11 cellular contexts compared by ENCODE assay signal in the genomic region with DNA sequence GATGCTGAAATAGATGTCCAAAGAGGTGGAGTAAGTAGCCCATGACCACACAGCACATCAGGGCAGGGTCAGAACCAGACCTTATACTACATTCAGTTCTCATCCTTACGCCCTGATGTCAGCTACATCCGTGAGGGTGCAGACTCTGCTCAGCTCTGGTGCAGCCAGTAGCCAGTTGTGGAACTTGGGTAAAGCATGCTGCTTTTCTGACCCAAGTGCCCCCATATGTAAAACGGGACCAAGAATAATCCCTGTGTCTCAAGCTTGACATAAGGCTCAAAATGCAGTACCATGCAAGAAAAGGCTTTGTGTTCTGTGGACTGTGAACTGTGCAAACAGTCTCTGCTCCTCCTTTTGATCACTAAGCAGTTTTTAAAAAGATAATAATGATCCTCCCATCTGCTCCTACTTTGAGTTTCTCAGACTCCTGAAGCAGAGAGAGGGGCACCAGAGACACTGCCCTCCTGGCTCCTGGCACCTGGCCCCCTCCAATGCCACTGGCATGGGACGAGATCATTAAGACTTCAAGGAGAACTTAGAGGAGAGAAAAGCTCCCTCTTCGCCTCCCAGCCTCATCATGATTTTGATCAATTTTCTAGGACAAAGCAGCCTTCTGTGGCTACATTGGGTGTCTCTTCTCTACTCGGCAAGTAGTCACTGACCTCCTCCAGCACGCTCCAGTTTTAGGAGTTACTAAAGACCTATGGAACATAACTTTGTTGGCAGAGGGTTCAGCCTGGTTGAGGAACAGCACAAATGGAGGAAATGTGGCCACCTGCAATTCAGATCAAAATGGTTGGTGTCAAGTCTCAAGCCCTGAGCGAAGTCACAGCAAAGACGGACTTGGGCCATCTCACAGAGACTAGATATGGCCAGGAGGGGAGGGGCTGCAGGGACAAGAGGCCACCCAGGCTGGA. TPM values are rescaled to one million over a fixed set of nuclear protein-coding genes. Genes with fewer than 3 reads are reported as not detected.
DNase-seq lines count a peak whose midpoint lies in the region; ATAC-seq and TF ChIP-seq lines count a peak whose summit lies in the region.
"Had no signal": no experiment of that assay in that cellular context is flagged by ENCODE, and none has a peak within 500 bp of the region (broad histone marks: within the 10 kb centered on the region; RNA-seq: fewer than 3 reads in every experiment).

No MANE protein-coding gene starts in this region.

- H3K27me3 ChIP-seq in colonic mucosa (no peaks in the 10 kb centered on the region), gastrocnemius medialis (peaks cover 0 to 4% (median 0%) of the 10 kb centered on the region in 3 donors)

- H3K27ac ChIP-seq in colonic mucosa, result peak overlapping the region; percentile 44
- H3K27ac ChIP-seq in gastrocnemius medialis, result peak overlapping the region in 3 of 4 donors; percentile 34 to 49 (median 44)
- H3K27ac ChIP-seq: cardiac muscle cell had no signal

- no peaks in the 10 kb centered on the region for H3K4me1 ChIP-seq in colonic mucosa
- no peaks in the 10 kb centered on the region for H3K4me1 ChIP-seq in gastrocnemius medialis

- H3K4me3 ChIP-seq in colonic mucosa (no peak overlapping the region), gastrocnemius medialis (no peak overlapping the region)
- H3K4me3 ChIP-seq: cardiac muscle cell had no signal

- TF ChIP-seq POLR2A in GM19193 (IDR thresholded peaks at IDR 0.05; ENCODE audit: extremely low read depth, insufficient read depth, insufficient read length) (peak; percentile 23), gastrocnemius medialis (IDR thresholded peaks at IDR 0.05) (no peak)

- DNase-seq in NAMALWA (ENCODE audit: low spot score), result peak; percentile 80
- no peak for DNase-seq in colonic mucosa
- DNase-seq in gastrocnemius medialis, result no peak
- no peak for DNase-seq in osteocyte (ENCODE audit: extremely low spot score, unreplicated experiment)
- DNase-seq in G401 (ENCODE audit: low spot score), result no peak
- DNase-seq in hepatic stellate cell (ENCODE audit: low spot score), result no peak
- DNase-seq: activated CD8-positive, alpha-beta memory T cell treated with anti-CD3 and anti-CD28 coated beads, Interleukin-2, amount 50 U/mL, for 48 hours; NCI-H2107 had no signal

- H3K36me3 ChIP-seq in colonic mucosa, result no peaks in the 10 kb centered on the region
- no peaks in the 10 kb centered on the region for H3K36me3 ChIP-seq in gastrocnemius medialis
- H3K36me3 ChIP-seq: cardiac muscle cell had no signal

- peak overlapping the region in 1 of 2 donors; percentile 26 for H3K9ac ChIP-seq in colonic mucosa (ENCODE audit: low read depth in 2 of 2, low read length in 2 of 2)

- no peaks in the 10 kb centered on the region for H3K9me3 Mint-ChIP-seq in osteocyte (ENCODE audit: unreplicated experiment)

- H3K4me3 Mint-ChIP-seq in osteocyte (ENCODE audit: unreplicated experiment), result no peak overlapping the region

- in situ Hi-C loops in gastrocnemius medialis (cut with MboI; ENCODE audit: low sequenced_read_pairs in 4 of 4) (no loop called here), G401 (cut with HindIII; ENCODE audit: low sequenced_read_pairs) (no loop called here)

- H3K9me3 ChIP-seq in colonic mucosa, result no peaks in the 10 kb centered on the region
- H3K9me3 ChIP-seq in gastrocnemius medialis, result no peaks in the 10 kb centered on the region

- H3K27ac Mint-ChIP-seq in osteocyte (ENCODE audit: unreplicated experiment), result no peak overlapping the region

- intact Hi-C loops in colonic mucosa (cut with DNase I) (no loop called here), gastrocnemius medialis (cut with DNase I; ENCODE audit: low total_unique reads) (no loop called here)

- no peak for TF ChIP-seq CTCF in colonic mucosa (IDR thresholded peaks at IDR 0.05)
- TF ChIP-seq CTCF in gastrocnemius medialis (IDR thresholded peaks at IDR 0.05 in 4 of 5, conservative IDR thresholded peaks at IDR 0.05 in 1 of 5), result no peak
- no peak for TF ChIP-seq CTCF in osteocyte (IDR thresholded peaks at IDR 0.05)

- peaks cover 2% of the 10 kb centered on the region for H3K27me3 Mint-ChIP-seq in osteocyte (ENCODE audit: unreplicated experiment)

- no peaks in the 10 kb centered on the region for H3K4me1 Mint-ChIP-seq in osteocyte (ENCODE audit: unreplicated experiment)

- no peaks in the 10 kb centered on the region for H3K36me3 Mint-ChIP-seq in osteocyte (ENCODE audit: unreplicated experiment)

- no peak for ATAC-seq in gastrocnemius medialis
- ATAC-seq in GM21360 (IDR thresholded peaks at IDR 0.05; ENCODE audit: unreplicated experiment), result no peak

RNA-seq across cellular contexts. Expression of gene IL10RA, which starts 23.9 kb away (rescaled TPM):
- total RNA-seq in colonic mucosa, result 1 to 10 TPM; 4.4 to 9.8 TPM
- total RNA-seq in gastrocnemius medialis, result 1 to 10 TPM in 3 of 4 donors, under 1 TPM in 1; 0.73 to 5.5 (median 2.2) TPM
- not detected in 2 replicates for total RNA-seq in osteocyte
- not detected in 2 replicates for total RNA-seq in G401 (2014; rRNA removed; shearing (Covaris generic))
- total RNA-seq: cardiac muscle cell had no signal
